16 cellular contexts compared by ENCODE assay signal in genomic region chr3:106936337-106936736, GRCh38.
DNase-seq lines count a peak whose midpoint lies in the region; ATAC-seq and TF ChIP-seq lines count a peak whose summit lies in the region.
"Had no signal": no experiment of that assay in that cellular context is flagged by ENCODE, and none has a peak within 500 bp of the region (broad histone marks: within the 10 kb centered on the region; RNA-seq: fewer than 3 reads in every experiment).

No MANE protein-coding gene starts in this region.

- H3K4me3 ChIP-seq in BLaER1 (peak overlapping the region; percentile 31; the same call in 1 of the 2 replicates), GM23338 (no peak overlapping the region), NB4 (ENCODE audit: low read depth, low read length) (no peak overlapping the region), osteoblast (ENCODE audit: insufficient read depth, low read length) (no peak overlapping the region)
- H3K4me3 ChIP-seq: GM12878 had no signal

- H3K27ac ChIP-seq in BLaER1 (peak overlapping the region; percentile 58), GM23338 (ENCODE audit: low read depth) (no peak overlapping the region), osteoblast (ENCODE audit: low read depth, low read length) (no peak overlapping the region)
- H3K27ac ChIP-seq: 22Rv1 had no signal

- H3F3A ChIP-seq in GM23338 (replicated peaks; ENCODE audit: low read depth), result no peaks in the 10 kb centered on the region

- H3K27me3 ChIP-seq in BLaER1 (no peaks in the 10 kb centered on the region), GM23338 (ENCODE audit: insufficient read depth) (no peaks in the 10 kb centered on the region), osteoblast (ENCODE audit: insufficient read depth, low read length) (no peaks in the 10 kb centered on the region)

- H3K4me1 Mint-ChIP-seq in GM23338, result no peaks in the 10 kb centered on the region
- H3K4me1 Mint-ChIP-seq: CD4-positive, CD25-positive, alpha-beta regulatory T cell; CD8-positive, alpha-beta memory T cell; H9 had no signal

- H3K9me2 ChIP-seq in GM23338 (ENCODE audit: insufficient read depth), result peaks cover 13% of the 10 kb centered on the region; the same call in 1 of the 2 replicates

- H3K79me2 ChIP-seq in GM23338 (replicated peaks; ENCODE audit: insufficient read depth) (no peaks in the 10 kb centered on the region), osteoblast (ENCODE audit: insufficient read depth, low read length) (no peaks in the 10 kb centered on the region)

- H3K9me3 Mint-ChIP-seq in GM23338, result peaks cover 12% of the 10 kb centered on the region; the same call in 2 of the 3 replicates

- TF ChIP-seq CTCF in GM23338 (conservative IDR thresholded peaks at IDR 0.05; ENCODE audit: low read depth in 2 of 2) (no peak), NB4 (IDR thresholded peaks at IDR 0.05; ENCODE audit: low read depth, low read length) (no peak), osteoblast (IDR thresholded peaks at IDR 0.05; ENCODE audit: extremely low read depth, low read depth, low read length) (no peak)

- no peak overlapping the region for H3K27ac Mint-ChIP-seq in GM23338
- H3K27ac Mint-ChIP-seq: CD4-positive, CD25-positive, alpha-beta regulatory T cell; CD8-positive, alpha-beta memory T cell; H9 had no signal

- H3K4me3 Mint-ChIP-seq in GM23338, result no peak overlapping the region
- H3K4me3 Mint-ChIP-seq: CD4-positive, CD25-positive, alpha-beta regulatory T cell; CD8-positive, alpha-beta memory T cell; H9 had no signal

- H3K36me3 ChIP-seq in BLaER1, result no peaks in the 10 kb centered on the region
- H3K36me3 ChIP-seq in GM23338 (ENCODE audit: insufficient read depth), result no peaks in the 10 kb centered on the region; the same call in 1 of the 2 replicates
- H3K36me3 ChIP-seq in osteoblast (ENCODE audit: insufficient read depth, low read length), result no peaks in the 10 kb centered on the region

- no peak for DNase-seq in GM23338 (ENCODE audit: low spot score)
- peak; percentile 4 for DNase-seq in NB4 (ENCODE audit: low read depth)
- no peak for DNase-seq in osteoblast (ENCODE audit: insufficient read length, low spot score, missing footprints)
- DNase-seq in hepatic stellate cell (ENCODE audit: low spot score), result no peak
- DNase-seq in sciatic nerve (ENCODE audit: low spot score), result no peak
- DNase-seq: C1 segment of cervical spinal cord; CD4-positive, CD25-positive, alpha-beta regulatory T cell; CD8-positive, alpha-beta memory T cell; COR-L47; DMS 273 treated with DMSO at 0.1 percent for 48 hours; DMS79; H9 had no signal

- H2AFZ ChIP-seq in GM23338, result peak overlapping the region; percentile 69
- peak overlapping the region; percentile 8 for H2AFZ ChIP-seq in osteoblast (ENCODE audit: low read length)

- intact Hi-C loops in sciatic nerve (cut with DNase I), result no loop called here

- TF ChIP-seq POLR2A in NB4 (IDR thresholded peaks at IDR 0.05; ENCODE audit: extremely low read depth, insufficient read length), result no peak

- peaks cover 19% of the 10 kb centered on the region for H3K36me3 Mint-ChIP-seq in GM23338 (ENCODE audit: low read depth)
- H3K36me3 Mint-ChIP-seq: CD4-positive, CD25-positive, alpha-beta regulatory T cell had no signal

- H3K4me2 ChIP-seq in BLaER1 (peak overlapping the region; percentile 73), GM23338 (no peak overlapping the region), osteoblast (ENCODE audit: insufficient read depth, low read length) (no peak overlapping the region)

- H3K9me3 ChIP-seq in BLaER1 (peaks cover 30% of the 10 kb centered on the region), osteoblast (ENCODE audit: low read depth, low read length) (no peaks in the 10 kb centered on the region)

- H3K4me1 ChIP-seq in BLaER1 (peaks cover 24% of the 10 kb centered on the region), GM23338 (ENCODE audit: insufficient read depth) (no peaks in the 10 kb centered on the region), osteoblast (ENCODE audit: insufficient read depth, low read length) (no peaks in the 10 kb centered on the region)

- ATAC-seq in GM23338 (no peak), HG03571 (IDR thresholded peaks at IDR 0.05; ENCODE audit: unreplicated experiment) (no peak), sciatic nerve (no peak)
- ATAC-seq: GM12878 had no signal

- H3K27me3 Mint-ChIP-seq in GM23338 (ENCODE audit: insufficient read depth, low read depth, poor library complexity), result no peaks in the 10 kb centered on the region
- H3K27me3 Mint-ChIP-seq: CD4-positive, CD25-positive, alpha-beta regulatory T cell had no signal

- no peak overlapping the region for H3K9ac ChIP-seq in BLaER1

- no peaks in the 10 kb centered on the region for H4K20me1 ChIP-seq in BLaER1
- no peaks in the 10 kb centered on the region for H4K20me1 ChIP-seq in GM23338 (replicated peaks; ENCODE audit: insufficient read depth)
- H4K20me1 ChIP-seq in osteoblast (ENCODE audit: insufficient read depth, low read length), result no peaks in the 10 kb centered on the region

TF ChIP-seq in GM23338, 12 proteins besides CTCF, POLR2A, EP300 and RAD21:
- TF ChIP-seq EZH2phosphoT487 (IDR thresholded peaks at IDR 0.05; ENCODE audit: unreplicated experiment), result no peak
- TF ChIP-seq, protein P1, sequence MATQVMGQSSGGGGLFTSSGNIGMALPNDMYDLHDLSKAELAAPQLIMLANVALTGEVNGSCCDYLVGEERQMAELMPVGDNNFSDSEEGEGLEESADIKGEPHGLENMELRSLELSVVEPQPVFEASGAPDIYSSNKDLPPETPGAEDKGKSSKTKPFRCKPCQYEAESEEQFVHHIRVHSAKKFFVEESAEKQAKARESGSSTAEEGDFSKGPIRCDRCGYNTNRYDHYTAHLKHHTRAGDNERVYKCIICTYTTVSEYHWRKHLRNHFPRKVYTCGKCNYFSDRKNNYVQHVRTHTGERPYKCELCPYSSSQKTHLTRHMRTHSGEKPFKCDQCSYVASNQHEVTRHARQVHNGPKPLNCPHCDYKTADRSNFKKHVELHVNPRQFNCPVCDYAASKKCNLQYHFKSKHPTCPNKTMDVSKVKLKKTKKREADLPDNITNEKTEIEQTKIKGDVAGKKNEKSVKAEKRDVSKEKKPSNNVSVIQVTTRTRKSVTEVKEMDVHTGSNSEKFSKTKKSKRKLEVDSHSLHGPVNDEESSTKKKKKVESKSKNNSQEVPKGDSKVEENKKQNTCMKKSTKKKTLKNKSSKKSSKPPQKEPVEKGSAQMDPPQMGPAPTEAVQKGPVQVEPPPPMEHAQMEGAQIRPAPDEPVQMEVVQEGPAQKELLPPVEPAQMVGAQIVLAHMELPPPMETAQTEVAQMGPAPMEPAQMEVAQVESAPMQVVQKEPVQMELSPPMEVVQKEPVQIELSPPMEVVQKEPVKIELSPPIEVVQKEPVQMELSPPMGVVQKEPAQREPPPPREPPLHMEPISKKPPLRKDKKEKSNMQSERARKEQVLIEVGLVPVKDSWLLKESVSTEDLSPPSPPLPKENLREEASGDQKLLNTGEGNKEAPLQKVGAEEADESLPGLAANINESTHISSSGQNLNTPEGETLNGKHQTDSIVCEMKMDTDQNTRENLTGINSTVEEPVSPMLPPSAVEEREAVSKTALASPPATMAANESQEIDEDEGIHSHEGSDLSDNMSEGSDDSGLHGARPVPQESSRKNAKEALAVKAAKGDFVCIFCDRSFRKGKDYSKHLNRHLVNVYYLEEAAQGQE (IDR thresholded peaks at IDR 0.05; ENCODE audit: unreplicated experiment), result no peak
